ENCODE assay signal across 37 cellular contexts in the genomic region with DNA sequence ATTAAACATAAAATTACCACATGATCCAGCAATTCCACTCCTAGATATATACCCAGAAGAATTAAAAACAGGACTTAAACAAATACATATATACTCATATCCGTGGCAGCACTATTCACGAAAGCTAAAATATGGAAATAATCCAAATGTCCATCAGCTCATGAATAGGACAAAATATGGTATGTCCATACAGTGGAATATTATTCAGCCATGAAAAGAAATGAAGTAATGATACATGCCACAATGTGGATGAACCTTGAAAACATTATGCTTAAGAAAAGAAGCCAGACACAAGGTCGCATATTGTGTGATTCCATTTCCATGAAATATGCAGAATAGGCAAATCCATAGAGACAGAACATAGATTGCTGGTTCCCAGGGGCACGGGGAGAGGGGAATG. TPM values are rescaled to one million over a fixed set of nuclear protein-coding genes. Genes with fewer than 3 reads are reported as not detected.
"Had no signal": no experiment of that assay in that cellular context is flagged by ENCODE, and none has a peak within 500 bp of the region (broad histone marks: within the 10 kb centered on the region; RNA-seq: fewer than 3 reads in every experiment).

No MANE protein-coding gene starts in this region.

- H3K27me3 ChIP-seq: adrenal gland, ascending aorta, body of pancreas, brain microvascular endothelial cell, breast epithelium had no signal

- H3K27ac Mint-ChIP-seq: activated naive CD4-positive, alpha-beta T cell treated with anti-CD3 and anti-CD28 coated beads for 36 hours; activated naive CD4-positive, alpha-beta T cell treated with anti-CD3 and anti-CD28 coated beads, Interleukin-2, amount 10 ng/mL, durations not matched to agents 7 days and 5 days; activated naive CD4-positive, alpha-beta T cell treated with anti-CD3 and anti-CD28 coated beads, Interleukin-2, amount 50 U/mL, for 24 hours; activated naive CD4-positive, alpha-beta T cell treated with anti-CD3 and anti-CD28 coated beads, Interleukin-2, amount 50 U/mL, for 72 hours; activated naive CD8-positive, alpha-beta T cell; activated naive CD8-positive, alpha-beta T cell treated with anti-CD3 and anti-CD28 coated beads for 36 hours; activated naive CD8-positive, alpha-beta T cell treated with anti-CD3 and anti-CD28 coated beads, Interleukin-2, amount 10 ng/mL, durations not matched to agents 7 days and 5 days; activated naive CD8-positive, alpha-beta T cell treated with anti-CD3 and anti-CD28 coated beads, Interleukin-2, amount 50 U/mL, for 24 hours; activated T-cell treated with anti-CD3 and anti-CD28 coated beads, Interleukin-2, amount 50 U/mL, for 24 hours; activated T-cell treated with anti-CD3 and anti-CD28 coated beads, Interleukin-2, amount 50 U/mL, for 72 hours; activated T-helper 1 cell treated with anti-CD3 and anti-CD28 coated beads, Interleukin-12 subunit alpha, Interleukin-12 subunit beta, Interleukin-2, Interleukin-4 antibody, amounts not matched to agents 30 ng/mL and 10 ng/mL and 1 ng/mL, durations not matched to agents 14 hours and 24 hours and 36 hours; activated T-helper 17 cell treated with anti-CD3 and anti-CD28 coated beads, Interleukin-2, amount 50 U/mL, for 72 hours; activated T-helper 2 cell treated with anti-CD3 and anti-CD28 coated beads, Interferon-gamma antibody, Interleukin-2, Interleukin-4, amounts not matched to agents 10 μg/mL and 5 μg/mL and 100 μg/mL, durations not matched to agents 14 hours and 24 hours and 36 hours; brain had no signal

- H3K36me3 ChIP-seq: adrenal gland, brain microvascular endothelial cell, breast epithelium, cardiac muscle cell had no signal

- H3K4me3 ChIP-seq: adrenal gland, ascending aorta, body of pancreas, breast epithelium, cardiac muscle cell had no signal

- H3K9me3 Mint-ChIP-seq: activated naive CD4-positive, alpha-beta T cell treated with anti-CD3 and anti-CD28 coated beads for 36 hours; activated naive CD4-positive, alpha-beta T cell treated with anti-CD3 and anti-CD28 coated beads, Interleukin-2, amount 50 U/mL, for 24 hours; activated naive CD8-positive, alpha-beta T cell treated with anti-CD3 and anti-CD28 coated beads for 36 hours; activated naive CD8-positive, alpha-beta T cell treated with anti-CD3 and anti-CD28 coated beads, Interleukin-2, amount 10 ng/mL, durations not matched to agents 7 days and 5 days; activated T-cell treated with anti-CD3 and anti-CD28 coated beads, Interleukin-2, amount 50 U/mL, for 72 hours; activated T-helper 1 cell treated with anti-CD3 and anti-CD28 coated beads, Interleukin-12 subunit alpha, Interleukin-12 subunit beta, Interleukin-2, Interleukin-4 antibody, amounts not matched to agents 30 ng/mL and 10 ng/mL and 1 ng/mL, durations not matched to agents 14 hours and 24 hours and 36 hours; activated T-helper 17 cell treated with anti-CD3 and anti-CD28 coated beads, Interleukin-2, amount 50 U/mL, for 72 hours; activated T-helper 2 cell treated with anti-CD3 and anti-CD28 coated beads, Interferon-gamma antibody, Interleukin-2, Interleukin-4, amounts not matched to agents 10 μg/mL and 5 μg/mL and 100 μg/mL, durations not matched to agents 14 hours and 24 hours and 36 hours; central memory CD8-positive, alpha-beta T cell had no signal

- FAIRE-seq: astrocyte, colon had no signal

- H3K9me3 ChIP-seq: adrenal gland, ascending aorta, body of pancreas, breast epithelium had no signal

- H3K36me3 Mint-ChIP-seq: activated naive CD4-positive, alpha-beta T cell treated with anti-CD3 and anti-CD28 coated beads, Interleukin-2, amount 10 ng/mL, durations not matched to agents 7 days and 5 days; activated naive CD4-positive, alpha-beta T cell treated with anti-CD3 and anti-CD28 coated beads, Interleukin-2, amount 50 U/mL, for 24 hours; activated naive CD4-positive, alpha-beta T cell treated with anti-CD3 and anti-CD28 coated beads, Interleukin-2, amount 50 U/mL, for 72 hours; activated naive CD8-positive, alpha-beta T cell treated with anti-CD3 and anti-CD28 coated beads for 36 hours; activated naive CD8-positive, alpha-beta T cell treated with anti-CD3 and anti-CD28 coated beads, Interleukin-2, amount 10 ng/mL, durations not matched to agents 7 days and 5 days had no signal

- H3K4me1 Mint-ChIP-seq: activated naive CD8-positive, alpha-beta T cell treated with anti-CD3 and anti-CD28 coated beads, Interleukin-2, amount 50 U/mL, for 24 hours; activated T-helper 17 cell treated with anti-CD3 and anti-CD28 coated beads, Interleukin-2, amount 50 U/mL, for 72 hours; brain had no signal

- H3K4me1 ChIP-seq: adrenal gland, ascending aorta, body of pancreas, breast epithelium had no signal

- H3K4me3 Mint-ChIP-seq: activated naive CD4-positive, alpha-beta T cell treated with anti-CD3 and anti-CD28 coated beads for 36 hours; activated naive CD4-positive, alpha-beta T cell treated with anti-CD3 and anti-CD28 coated beads, Interleukin-2, amount 10 ng/mL, durations not matched to agents 7 days and 5 days; activated naive CD4-positive, alpha-beta T cell treated with anti-CD3 and anti-CD28 coated beads, Interleukin-2, amount 50 U/mL, for 24 hours; activated naive CD8-positive, alpha-beta T cell; activated naive CD8-positive, alpha-beta T cell treated with anti-CD3 and anti-CD28 coated beads for 36 hours; activated naive CD8-positive, alpha-beta T cell treated with anti-CD3 and anti-CD28 coated beads, Interleukin-2, amount 10 ng/mL, durations not matched to agents 7 days and 5 days; activated naive CD8-positive, alpha-beta T cell treated with anti-CD3 and anti-CD28 coated beads, Interleukin-2, amount 50 U/mL, for 24 hours; activated T-cell treated with anti-CD3 and anti-CD28 coated beads, Interleukin-2, amount 50 U/mL, for 24 hours; activated T-cell treated with anti-CD3 and anti-CD28 coated beads, Interleukin-2, amount 50 U/mL, for 4 hours; activated T-cell treated with anti-CD3 and anti-CD28 coated beads, Interleukin-2, amount 50 U/mL, for 72 hours; activated T-helper 1 cell treated with anti-CD3 and anti-CD28 coated beads, Interleukin-12 subunit alpha, Interleukin-12 subunit beta, Interleukin-2, Interleukin-4 antibody, amounts not matched to agents 30 ng/mL and 10 ng/mL and 1 ng/mL, durations not matched to agents 14 hours and 24 hours and 36 hours; activated T-helper 17 cell treated with anti-CD3 and anti-CD28 coated beads, Interleukin-2, amount 50 U/mL, for 72 hours; brain; central memory CD8-positive, alpha-beta T cell had no signal

- ATAC-seq: activated naive CD4-positive, alpha-beta T cell treated with anti-CD3 and anti-CD28 coated beads, Interleukin-2, amount 50 U/mL, for 72 hours; activated naive CD8-positive, alpha-beta T cell treated with anti-CD3 and anti-CD28 coated beads, Interleukin-2, amount 50 U/mL, for 24 hours; activated T-cell treated with anti-CD3 and anti-CD28 coated beads, Interleukin-2, amount 50 U/mL, for 4 hours; activated T-cell treated with anti-CD3 and anti-CD28 coated beads, Interleukin-2, amount 50 U/mL, for 72 hours; activated T-helper 17 cell treated with anti-CD3 and anti-CD28 coated beads, Interleukin-2, amount 50 U/mL, for 72 hours; body of pancreas had no signal

- H3K27me3 Mint-ChIP-seq: activated naive CD4-positive, alpha-beta T cell treated with anti-CD3 and anti-CD28 coated beads, Interleukin-2, amount 50 U/mL, for 24 hours; activated naive CD8-positive, alpha-beta T cell; activated naive CD8-positive, alpha-beta T cell treated with anti-CD3 and anti-CD28 coated beads for 36 hours; activated naive CD8-positive, alpha-beta T cell treated with anti-CD3 and anti-CD28 coated beads, Interleukin-2, amount 50 U/mL, for 24 hours; activated T-cell treated with anti-CD3 and anti-CD28 coated beads, Interleukin-2, amount 50 U/mL, for 24 hours; central memory CD8-positive, alpha-beta T cell had no signal

- DNase-seq: activated effector memory CD4-positive, alpha-beta T cell treated with Interleukin-2 at 50 U/mL for 16 hours; activated gamma-delta T cell treated with Interleukin-2 at 50 U/mL for 16 hours; activated naive CD4-positive, alpha-beta T cell; activated naive CD4-positive, alpha-beta T cell treated with anti-CD3 and anti-CD28 coated beads for 36 hours; activated naive CD4-positive, alpha-beta T cell treated with anti-CD3 and anti-CD28 coated beads, Interleukin-2, amount 10 ng/mL, durations not matched to agents 7 days and 5 days; activated naive CD4-positive, alpha-beta T cell treated with anti-CD3 and anti-CD28 coated beads, Interleukin-2, amount 50 U/mL, for 16 hours; activated naive CD4-positive, alpha-beta T cell treated with Interleukin-2 at 50 U/mL for 16 hours; activated naive CD8-positive, alpha-beta T cell treated with anti-CD3 and anti-CD28 coated beads for 36 hours; activated naive CD8-positive, alpha-beta T cell treated with anti-CD3 and anti-CD28 coated beads, Interleukin-2, amount 10 ng/mL, durations not matched to agents 7 days and 5 days; activated naive CD8-positive, alpha-beta T cell treated with anti-CD3 and anti-CD28 coated beads, Interleukin-2, amount 50 U/mL, for 24 hours; activated T-cell treated with anti-CD3 and anti-CD28 coated beads, Interleukin-2, amount 50 U/mL, for 24 hours; activated T-cell treated with anti-CD3 and anti-CD28 coated beads, Interleukin-2, amount 50 U/mL, for 4 hours; activated T-cell treated with anti-CD3 and anti-CD28 coated beads, Interleukin-2, amount 50 U/mL, for 48 hours; activated T-cell treated with anti-CD3 and anti-CD28 coated beads, Interleukin-2, amount 50 U/mL, for 72 hours; adrenal gland; amniotic stem cell; amygdala; anterior cingulate cortex; aorta; body of pancreas; brain microvascular endothelial cell; caudate nucleus; central memory CD4-positive, alpha-beta T cell; cerebellar nuclear complex had no signal

- H3K27ac ChIP-seq: adrenal gland, ascending aorta, body of pancreas, brain microvascular endothelial cell, breast epithelium, cardiac muscle cell had no signal

RNA-seq across cellular contexts. Expression of a gene that starts 24.8 kb away (rescaled TPM):
- total RNA-seq: activated T-helper 1 cell treated with anti-CD3 and anti-CD28 coated beads, Interleukin-12 subunit alpha, Interleukin-12 subunit beta, Interleukin-2, Interleukin-4 antibody, amounts not matched to agents 30 ng/mL and 10 ng/mL and 1 ng/mL, durations not matched to agents 14 hours and 24 hours and 36 hours; activated T-helper 2 cell treated with anti-CD3 and anti-CD28 coated beads, Interferon-gamma antibody, Interleukin-2, Interleukin-4, amounts not matched to agents 10 μg/mL and 5 μg/mL and 100 μg/mL, durations not matched to agents 14 hours and 24 hours and 36 hours had no signal
